18 cellular contexts compared by ENCODE assay signal in genomic region chr1:3054474-3054873, GRCh38. TPM values are rescaled to one million over a fixed set of nuclear protein-coding genes. Genes with fewer than 3 reads are reported as not detected.
DNase-seq lines count a peak whose midpoint lies in the region; ATAC-seq and TF ChIP-seq lines count a peak whose summit lies in the region.
"Had no signal": no experiment of that assay in that cellular context is flagged by ENCODE, and none has a peak within 500 bp of the region (broad histone marks: within the 10 kb centered on the region; RNA-seq: fewer than 3 reads in every experiment).

No MANE protein-coding gene starts in this region.

- intact Hi-C loops in cardiac septum (cut with DNase I) (no loop called here), Right ventricle myocardium inferior (cut with DNase I) (no loop called here)

- no peak for ATAC-seq in Right ventricle myocardium inferior
- ATAC-seq: A549, GM12878 had no signal

- H3K4me1 ChIP-seq in suprapubic skin, result no peaks in the 10 kb centered on the region
- H3K4me1 ChIP-seq: A549 had no signal

- H3K36me3 ChIP-seq in WERI-Rb-1, result no peaks in the 10 kb centered on the region
- no peaks in the 10 kb centered on the region for H3K36me3 ChIP-seq in suprapubic skin

- no peak for TF ChIP-seq POLR2A in suprapubic skin (IDR thresholded peaks at IDR 0.05)

- no peaks in the 10 kb centered on the region for H3K27me3 ChIP-seq in WERI-Rb-1 (ENCODE audit: insufficient read depth, low read depth, severe bottlenecking)
- H3K27me3 ChIP-seq in suprapubic skin, result peaks cover 72% of the 10 kb centered on the region

- no peak for TF ChIP-seq EP300 in suprapubic skin (IDR thresholded peaks at IDR 0.05)

- 69% methylated on average over 12 of the region's 12 CpGs for WGBS in suprapubic skin

- H3K4me3 ChIP-seq in WERI-Rb-1 (ENCODE audit: low read depth, low read length) (no peak overlapping the region), suprapubic skin (no peak overlapping the region)
- H3K4me3 ChIP-seq: A549, GM12878, PC-9 had no signal

- DNase-seq in cardiac septum (ENCODE audit: low spot score) (peak; percentile 39), Right ventricle myocardium inferior (ENCODE audit: missing footprints) (no peak), WERI-Rb-1 (peak; percentile 4), mesenteric fat pad (ENCODE audit: low spot score) (peak; percentile 53), suprapubic skin (ENCODE audit: low spot score in 2 of 2) (peak; percentile 31 to 38), GM19238 (ENCODE audit: insufficient read length, low spot score) (no peak), NCI-H446 (lab: John Stamatoyannopoulos, UW) (no peak), NCI-H446 treated with DMSO at 0.1 percent for 48 hours (lab: John Stamatoyannopoulos, UW) (no peak)
- DNase-seq: NCI-H1092, NCI-H2107, NCI-H226, NCI-H69, PC-9, SHP77 had no signal

- TF ChIP-seq CTCF in WERI-Rb-1 (IDR thresholded peaks at IDR 0.05; ENCODE audit: low read depth, low read length), result no peak
- no peak for TF ChIP-seq CTCF in suprapubic skin (IDR thresholded peaks at IDR 0.05)

- H3K9me3 ChIP-seq in WERI-Rb-1 (ENCODE audit: severe bottlenecking) (peaks cover 3% of the 10 kb centered on the region), suprapubic skin (no peaks in the 10 kb centered on the region)
- H3K9me3 ChIP-seq: A549 had no signal

- H3K27ac ChIP-seq in WERI-Rb-1 (no peak overlapping the region), suprapubic skin (no peak overlapping the region)
- H3K27ac ChIP-seq: A549, KMS-11, PC-9 had no signal

RNA-seq across cellular contexts. Expression of gene PRDM16, which starts 14.5 kb away (rescaled TPM):
- total RNA-seq in cardiac septum (12.9 TPM), Right ventricle myocardium inferior (12.8 TPM), mesenteric fat pad (3.9 TPM), suprapubic skin (1 to 10 TPM in 1 of 4 donors, under 1 TPM in 3; 0.19 to 1.6 (median 0.36) TPM)
- total RNA-seq: MCF 10A, PC-9 had no signal

RNA-seq across cellular contexts. Expression of gene ACTRT2, which starts 33.2 kb away (rescaled TPM):
- total RNA-seq in cardiac septum, result not detected
- not detected for total RNA-seq in Right ventricle myocardium inferior
- not detected for total RNA-seq in mesenteric fat pad
- not detected for total RNA-seq in suprapubic skin
- total RNA-seq: GM12878, MCF 10A, PC-9 had no signal

Comparison
In these comparisons a context has a peak if more than half of its experiments do, and no peak if none do; other contexts are left out.
1. DNase-seq: peak in cardiac septum (single experiment), WERI-Rb-1 (single experiment), mesenteric fat pad (single experiment) and suprapubic skin (2 of 2); none in Right ventricle myocardium inferior (single experiment), GM19238 (single experiment), NCI-H446 (0 of 2) and NCI-H446 treated with DMSO at 0.1 percent for 48 hours (single experiment).